1 cellular context compared by ENCODE assay signal in genomic region chr10:129971381-129972144, GRCh38.
TF ChIP-seq lines count a peak whose summit lies in the region.

No MANE protein-coding gene starts in this region.

TF ChIP-seq in HEK293, 187 proteins besides CTCF, POLR2A, EP300 and RAD21 (continued from another document):
- TF ChIP-seq, protein P1, sequence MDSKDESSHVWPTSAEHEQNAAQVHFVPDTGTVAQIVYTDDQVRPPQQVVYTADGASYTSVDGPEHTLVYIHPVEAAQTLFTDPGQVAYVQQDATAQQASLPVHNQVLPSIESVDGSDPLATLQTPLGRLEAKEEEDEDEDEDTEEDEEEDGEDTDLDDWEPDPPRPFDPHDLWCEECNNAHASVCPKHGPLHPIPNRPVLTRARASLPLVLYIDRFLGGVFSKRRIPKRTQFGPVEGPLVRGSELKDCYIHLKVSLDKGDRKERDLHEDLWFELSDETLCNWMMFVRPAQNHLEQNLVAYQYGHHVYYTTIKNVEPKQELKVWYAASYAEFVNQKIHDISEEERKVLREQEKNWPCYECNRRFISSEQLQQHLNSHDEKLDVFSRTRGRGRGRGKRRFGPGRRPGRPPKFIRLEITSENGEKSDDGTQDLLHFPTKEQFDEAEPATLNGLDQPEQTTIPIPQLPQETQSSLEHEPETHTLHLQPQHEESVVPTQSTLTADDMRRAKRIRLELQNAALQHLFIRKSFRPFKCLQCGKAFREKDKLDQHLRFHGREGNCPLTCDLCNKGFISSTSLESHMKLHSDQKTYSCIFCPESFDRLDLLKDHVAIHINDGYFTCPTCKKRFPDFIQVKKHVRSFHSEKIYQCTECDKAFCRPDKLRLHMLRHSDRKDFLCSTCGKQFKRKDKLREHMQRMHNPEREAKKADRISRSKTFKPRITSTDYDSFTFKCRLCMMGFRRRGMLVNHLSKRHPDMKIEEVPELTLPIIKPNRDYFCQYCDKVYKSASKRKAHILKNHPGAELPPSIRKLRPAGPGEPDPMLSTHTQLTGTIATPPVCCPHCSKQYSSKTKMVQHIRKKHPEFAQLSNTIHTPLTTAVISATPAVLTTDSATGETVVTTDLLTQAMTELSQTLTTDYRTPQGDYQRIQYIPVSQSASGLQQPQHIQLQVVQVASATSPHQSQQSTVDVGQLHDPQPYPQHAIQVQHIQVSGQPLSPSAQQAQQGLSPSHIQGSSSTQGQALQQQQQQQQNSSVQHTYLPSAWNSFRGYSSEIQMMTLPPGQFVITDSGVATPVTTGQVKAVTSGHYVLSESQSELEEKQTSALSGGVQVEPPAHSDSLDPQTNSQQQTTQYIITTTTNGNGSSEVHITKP (tag by site-specific recombination; IDR thresholded peaks at IDR 0.05), result peak; percentile 79
- TF ChIP-seq ZNF155 (tag by site-specific recombination; IDR thresholded peaks at IDR 0.05) (no peak), IKZF3 (tag by site-specific recombination; IDR thresholded peaks at IDR 0.05) (no peak), PBX3 (CRISPR knock-in tag; IDR thresholded peaks at IDR 0.05) (0 out of 2 replicates have a peak, but pooled peaks have one; percentile 48), MYNN (tag by site-specific recombination; IDR thresholded peaks at IDR 0.05; ENCODE audit: borderline replicate concordance) (no peak), ZXDB (tag by site-specific recombination; IDR thresholded peaks at IDR 0.05) (no peak), GFI1B (tag by site-specific recombination; IDR thresholded peaks at IDR 0.05) (no peak), ZNF791 (tag by site-specific recombination; IDR thresholded peaks at IDR 0.05) (no peak), ZNF302 (tag by site-specific recombination; IDR thresholded peaks at IDR 0.05; ENCODE audit: low read depth) (no peak), ZNF600 (tag by site-specific recombination; IDR thresholded peaks at IDR 0.05) (peak; percentile 21; the same call in 1 of the 2 replicates), ZNF292 (tag by site-specific recombination; IDR thresholded peaks at IDR 0.05; ENCODE audit: borderline replicate concordance, low read depth) (no peak), ZSCAN30 (tag by site-specific recombination; IDR thresholded peaks at IDR 0.05) (no peak), ZNF416 (tag by site-specific recombination; IDR thresholded peaks at IDR 0.05) (no peak), ZNF223 (tag by site-specific recombination; IDR thresholded peaks at IDR 0.05) (no peak), ZNF121 (tag by site-specific recombination; IDR thresholded peaks at IDR 0.05) (no peak), ZNF529 (tag by site-specific recombination; IDR thresholded peaks at IDR 0.05; ENCODE audit: insufficient replicate concordance) (no peak), ZNF830 (tag by site-specific recombination; IDR thresholded peaks at IDR 0.05; ENCODE audit: low read depth) (no peak), ZNF140 (tag by site-specific recombination; IDR thresholded peaks at IDR 0.05) (no peak), OSR2 (tag by site-specific recombination; IDR thresholded peaks at IDR 0.05) (no peak), ZNF423 (tag by site-specific recombination; IDR thresholded peaks at IDR 0.05) (peak; percentile 42; the same call in 1 of the 2 replicates), ZNF664 (tag by site-specific recombination; IDR thresholded peaks at IDR 0.05) (no peak), KLF1 (tag by site-specific recombination; IDR thresholded peaks at IDR 0.05) (no peak), ZNF10 (tag by site-specific recombination; IDR thresholded peaks at IDR 0.05) (no peak), ZNF335 (tag by site-specific recombination; conservative IDR thresholded peaks at IDR 0.05) (peak; percentile 44), ZNF274 (IDR thresholded peaks at IDR 0.05; ENCODE audit: low read length) (no peak), ZNF274 (tag by site-specific recombination; IDR thresholded peaks at IDR 0.05; ENCODE audit: borderline replicate concordance) (no peak), ZSCAN16 (tag by site-specific recombination; IDR thresholded peaks at IDR 0.05) (no peak), ZNF560 (tag by site-specific recombination; IDR thresholded peaks at IDR 0.05; ENCODE audit: borderline replicate concordance) (peak; percentile 99), HOXC10 (CRISPR knock-in tag; IDR thresholded peaks at IDR 0.05) (no peak), ZNF112 (tag by site-specific recombination; IDR thresholded peaks at IDR 0.05) (no peak), ZNF184 (tag by site-specific recombination; IDR thresholded peaks at IDR 0.05) (no peak), ZNF654 (tag by site-specific recombination; IDR thresholded peaks at IDR 0.05; ENCODE audit: low read depth) (no peak), ZNF433 (tag by site-specific recombination; IDR thresholded peaks at IDR 0.05; ENCODE audit: low read depth) (no peak)
- TF ChIP-seq, protein P2, sequence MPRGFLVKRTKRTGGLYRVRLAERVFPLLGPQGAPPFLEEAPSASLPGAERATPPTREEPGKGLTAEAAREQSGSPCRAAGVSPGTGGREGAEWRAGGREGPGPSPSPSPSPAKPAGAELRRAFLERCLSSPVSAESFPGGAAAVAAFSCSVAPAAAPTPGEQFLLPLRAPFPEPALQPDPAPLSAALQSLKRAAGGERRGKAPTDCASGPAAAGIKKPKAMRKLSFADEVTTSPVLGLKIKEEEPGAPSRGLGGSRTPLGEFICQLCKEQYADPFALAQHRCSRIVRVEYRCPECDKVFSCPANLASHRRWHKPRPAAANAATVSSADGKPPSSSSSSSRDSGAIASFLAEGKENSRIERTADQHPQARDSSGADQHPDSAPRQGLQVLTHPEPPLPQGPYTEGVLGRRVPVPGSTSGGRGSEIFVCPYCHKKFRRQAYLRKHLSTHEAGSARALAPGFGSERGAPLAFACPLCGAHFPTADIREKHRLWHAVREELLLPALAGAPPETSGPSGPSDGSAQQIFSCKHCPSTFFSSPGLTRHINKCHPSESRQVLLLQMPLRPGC (tag by site-specific recombination; IDR thresholded peaks at IDR 0.05), result no peak
- TF ChIP-seq, protein P3, sequence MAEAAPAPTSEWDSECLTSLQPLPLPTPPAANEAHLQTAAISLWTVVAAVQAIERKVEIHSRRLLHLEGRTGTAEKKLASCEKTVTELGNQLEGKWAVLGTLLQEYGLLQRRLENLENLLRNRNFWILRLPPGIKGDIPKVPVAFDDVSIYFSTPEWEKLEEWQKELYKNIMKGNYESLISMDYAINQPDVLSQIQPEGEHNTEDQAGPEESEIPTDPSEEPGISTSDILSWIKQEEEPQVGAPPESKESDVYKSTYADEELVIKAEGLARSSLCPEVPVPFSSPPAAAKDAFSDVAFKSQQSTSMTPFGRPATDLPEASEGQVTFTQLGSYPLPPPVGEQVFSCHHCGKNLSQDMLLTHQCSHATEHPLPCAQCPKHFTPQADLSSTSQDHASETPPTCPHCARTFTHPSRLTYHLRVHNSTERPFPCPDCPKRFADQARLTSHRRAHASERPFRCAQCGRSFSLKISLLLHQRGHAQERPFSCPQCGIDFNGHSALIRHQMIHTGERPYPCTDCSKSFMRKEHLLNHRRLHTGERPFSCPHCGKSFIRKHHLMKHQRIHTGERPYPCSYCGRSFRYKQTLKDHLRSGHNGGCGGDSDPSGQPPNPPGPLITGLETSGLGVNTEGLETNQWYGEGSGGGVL (tag by site-specific recombination; IDR thresholded peaks at IDR 0.05), result peak; percentile 49; the same call in 1 of the 2 replicates
- TF ChIP-seq, protein P4, sequence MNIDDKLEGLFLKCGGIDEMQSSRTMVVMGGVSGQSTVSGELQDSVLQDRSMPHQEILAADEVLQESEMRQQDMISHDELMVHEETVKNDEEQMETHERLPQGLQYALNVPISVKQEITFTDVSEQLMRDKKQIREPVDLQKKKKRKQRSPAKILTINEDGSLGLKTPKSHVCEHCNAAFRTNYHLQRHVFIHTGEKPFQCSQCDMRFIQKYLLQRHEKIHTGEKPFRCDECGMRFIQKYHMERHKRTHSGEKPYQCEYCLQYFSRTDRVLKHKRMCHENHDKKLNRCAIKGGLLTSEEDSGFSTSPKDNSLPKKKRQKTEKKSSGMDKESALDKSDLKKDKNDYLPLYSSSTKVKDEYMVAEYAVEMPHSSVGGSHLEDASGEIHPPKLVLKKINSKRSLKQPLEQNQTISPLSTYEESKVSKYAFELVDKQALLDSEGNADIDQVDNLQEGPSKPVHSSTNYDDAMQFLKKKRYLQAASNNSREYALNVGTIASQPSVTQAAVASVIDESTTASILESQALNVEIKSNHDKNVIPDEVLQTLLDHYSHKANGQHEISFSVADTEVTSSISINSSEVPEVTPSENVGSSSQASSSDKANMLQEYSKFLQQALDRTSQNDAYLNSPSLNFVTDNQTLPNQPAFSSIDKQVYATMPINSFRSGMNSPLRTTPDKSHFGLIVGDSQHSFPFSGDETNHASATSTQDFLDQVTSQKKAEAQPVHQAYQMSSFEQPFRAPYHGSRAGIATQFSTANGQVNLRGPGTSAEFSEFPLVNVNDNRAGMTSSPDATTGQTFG (tag by site-specific recombination; IDR thresholded peaks at IDR 0.05; ENCODE audit: borderline replicate concordance), result no peak
- TF ChIP-seq, protein P5, sequence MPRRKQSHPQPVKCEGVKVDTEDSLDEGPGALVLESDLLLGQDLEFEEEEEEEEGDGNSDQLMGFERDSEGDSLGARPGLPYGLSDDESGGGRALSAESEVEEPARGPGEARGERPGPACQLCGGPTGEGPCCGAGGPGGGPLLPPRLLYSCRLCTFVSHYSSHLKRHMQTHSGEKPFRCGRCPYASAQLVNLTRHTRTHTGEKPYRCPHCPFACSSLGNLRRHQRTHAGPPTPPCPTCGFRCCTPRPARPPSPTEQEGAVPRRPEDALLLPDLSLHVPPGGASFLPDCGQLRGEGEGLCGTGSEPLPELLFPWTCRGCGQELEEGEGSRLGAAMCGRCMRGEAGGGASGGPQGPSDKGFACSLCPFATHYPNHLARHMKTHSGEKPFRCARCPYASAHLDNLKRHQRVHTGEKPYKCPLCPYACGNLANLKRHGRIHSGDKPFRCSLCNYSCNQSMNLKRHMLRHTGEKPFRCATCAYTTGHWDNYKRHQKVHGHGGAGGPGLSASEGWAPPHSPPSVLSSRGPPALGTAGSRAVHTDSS (tag by site-specific recombination; IDR thresholded peaks at IDR 0.05), result no peak
- TF ChIP-seq, protein P6, sequence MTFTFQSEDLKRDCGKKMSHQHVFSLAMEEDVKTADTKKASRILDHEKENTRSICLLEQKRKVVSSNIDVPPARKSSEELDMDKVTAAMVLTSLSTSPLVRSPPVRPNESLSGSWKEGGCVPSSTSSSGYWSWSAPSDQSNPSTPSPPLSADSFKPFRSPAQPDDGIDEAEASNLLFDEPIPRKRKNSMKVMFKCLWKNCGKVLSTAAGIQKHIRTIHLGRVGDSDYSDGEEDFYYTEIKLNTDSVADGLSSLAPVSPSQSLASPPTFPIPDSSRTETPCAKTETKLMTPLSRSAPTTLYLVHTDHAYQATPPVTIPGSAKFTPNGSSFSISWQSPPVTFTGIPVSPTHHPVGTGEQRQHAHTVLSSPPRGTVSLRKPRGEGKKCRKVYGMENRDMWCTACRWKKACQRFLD (tag by site-specific recombination; IDR thresholded peaks at IDR 0.05), result no peak
